In genomic region chr6:167654389-167654788, GRCh38 we compare ENCODE assay signal across 1 cellular context.
A peak's percentile ranks its signal among the peaks of the same experiment; 100 is the strongest.
TF ChIP-seq lines count a peak whose summit lies in the region.

No MANE protein-coding gene starts in this region.

TF ChIP-seq in HepG2, 621 proteins besides CTCF, POLR2A, EP300 and RAD21 (continued from another document):
- TF ChIP-seq ZBTB40 (IDR thresholded peaks at IDR 0.05) (no peak), ZBTB40 (CRISPR knock-in tag; IDR thresholded peaks at IDR 0.05) (no peak), SP1 (IDR thresholded peaks at IDR 0.05) (no peak), SP1 (CRISPR knock-in tag; IDR thresholded peaks at IDR 0.05) (no peak), ZNF800 (CRISPR knock-in tag; IDR thresholded peaks at IDR 0.05) (no peak), ZFY (CRISPR knock-in tag; IDR thresholded peaks at IDR 0.05) (0 out of 2 replicates have a peak, but pooled peaks have one; percentile 24), NBN (conservative IDR thresholded peaks at IDR 0.05) (no peak), MEF2D (CRISPR knock-in tag; IDR thresholded peaks at IDR 0.05) (no peak), ZNF605 (CRISPR knock-in tag; IDR thresholded peaks at IDR 0.05) (no peak), ZKSCAN5 (CRISPR knock-in tag; IDR thresholded peaks at IDR 0.05) (peak; percentile 43; the same call in 1 of the 2 replicates), PHF8 (CRISPR knock-in tag; IDR thresholded peaks at IDR 0.05) (no peak), ZNF33A (CRISPR knock-in tag; IDR thresholded peaks at IDR 0.05; ENCODE audit: borderline replicate concordance) (no peak), TAF15 (IDR thresholded peaks at IDR 0.05; ENCODE audit: low read depth, low read length, poor library complexity, severe bottlenecking) (no peak), ZNF263 (CRISPR knock-in tag; IDR thresholded peaks at IDR 0.05) (peak; percentile 92), PRPF4 (IDR thresholded peaks at IDR 0.05; ENCODE audit: low read depth, low read length, poor library complexity, severe bottlenecking) (no peak), GATAD2A (CRISPR knock-in tag; IDR thresholded peaks at IDR 0.05) (0 out of 2 replicates have a peak, but pooled peaks have one; percentile 2), E2F1 (CRISPR knock-in tag; IDR thresholded peaks at IDR 0.05) (no peak), HMGXB3 (CRISPR knock-in tag; IDR thresholded peaks at IDR 0.05; ENCODE audit: borderline replicate concordance) (no peak)
